In the genomic region with DNA sequence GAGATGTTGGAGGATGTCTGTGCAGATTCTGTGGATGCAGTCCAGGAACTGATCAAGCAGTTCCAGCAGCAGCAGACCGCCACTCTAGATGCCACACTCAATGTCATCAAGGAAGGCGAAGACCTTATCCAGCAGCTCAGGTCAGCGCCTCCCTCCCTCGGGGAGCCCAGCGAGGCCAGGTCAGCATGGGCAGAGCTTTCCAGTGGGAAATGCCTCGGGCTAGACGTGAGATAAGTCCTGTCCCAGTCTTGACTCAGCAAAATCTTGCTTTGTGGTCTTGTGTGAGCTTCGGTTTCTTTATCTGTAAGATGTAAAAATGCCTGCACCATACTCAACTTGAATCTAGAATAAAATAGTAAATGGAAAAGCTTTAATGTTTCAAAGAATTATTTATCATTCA, we compare ENCODE assay signal across 28 cellular contexts.
DNase-seq lines count a peak whose midpoint lies in the region; ATAC-seq and TF ChIP-seq lines count a peak whose summit lies in the region.
"Had no signal": no experiment of that assay in that cellular context is flagged by ENCODE, and none has a peak within 500 bp of the region (broad histone marks: within the 10 kb centered on the region; RNA-seq: fewer than 3 reads in every experiment).

No MANE protein-coding gene starts in this region.

- TF ChIP-seq CTCF in dorsolateral prefrontal cortex (IDR thresholded peaks at IDR 0.05 in 54 of 56, conservative IDR thresholded peaks at IDR 0.05 in 2 of 56; ENCODE audit: low read depth in 1 of 56, partially characterized antibody in 56 of 56) (no peak), body of pancreas (IDR thresholded peaks at IDR 0.05) (no peak)

- H3K27me3 ChIP-seq in dorsolateral prefrontal cortex (no peaks in the 10 kb centered on the region), body of pancreas (no peaks in the 10 kb centered on the region)
- H3K27me3 ChIP-seq: esophagus squamous epithelium, gastrocnemius medialis, sigmoid colon, upper lobe of left lung had no signal

- no peak for ATAC-seq in body of pancreas
- ATAC-seq: A549; activated CD8-positive, alpha-beta memory T cell treated with anti-CD3 and anti-CD28 coated beads, Interleukin-2, amount 10 ng/mL, durations not matched to agents 7 days and 5 days; activated naive CD4-positive, alpha-beta T cell treated with anti-CD3 and anti-CD28 coated beads, Interleukin-2, amount 50 U/mL, for 72 hours; activated T-helper 17 cell treated with anti-CD3 and anti-CD28 coated beads, Interleukin-2, amount 50 U/mL, for 72 hours; effector memory CD8-positive, alpha-beta T cell had no signal

- no peaks in the 10 kb centered on the region for H3K36me3 ChIP-seq in body of pancreas (replicated peaks in 1 of 2; ENCODE audit: insufficient read depth in 1 of 2, low read depth in 2 of 2)
- H3K36me3 ChIP-seq: esophagus squamous epithelium, gastrocnemius medialis, sigmoid colon, upper lobe of left lung had no signal

- TF ChIP-seq POLR2A in body of pancreas (IDR thresholded peaks at IDR 0.05): no peak

- DNase-seq in A172 (ENCODE audit: low spot score): peak; percentile 18
- DNase-seq in NCI-H226: peak; percentile 45
- DNase-seq in dorsolateral prefrontal cortex: no peak
- peak; percentile 84 for DNase-seq in islet precursor cell
- DNase-seq in NCI-H187 (lab: John Stamatoyannopoulos, UW): no peak
- no peak for DNase-seq in HEK293T (ENCODE audit: extremely low spot score)
- DNase-seq in NCI-H146 treated with DMSO at 0.1 percent for 48 hours (lab: John Stamatoyannopoulos, UW; ENCODE audit: unreplicated experiment): no peak
- no peak for DNase-seq in body of pancreas
- DNase-seq: activated CD4-positive, alpha-beta T cell treated with anti-CD3 and anti-CD28 coated beads, Interleukin-2, amount 10 ng/mL, durations not matched to agents 24 days and 14 days; activated CD8-positive, alpha-beta memory T cell treated with anti-CD3 and anti-CD28 coated beads, Interleukin-2, amount 10 ng/mL, durations not matched to agents 7 days and 5 days; DMS153; effector memory CD8-positive, alpha-beta T cell; esophagus squamous epithelium; gastrocnemius medialis; GF-D8; H7; NCI-H1048; NCI-H2029; SHP77; sigmoid colon; stimulated activated CD4-positive, alpha-beta T cell treated with anti-CD3 and anti-CD28 coated beads, Interleukin-15, amount 100 ng/mL, for 24 hours; T-helper 9 cell; WERI-Rb-1 had no signal

- H3K4me3 ChIP-seq in dorsolateral prefrontal cortex: peak overlapping the region in 2 of 59 donors; percentile 9 to 12
- no peak overlapping the region for H3K4me3 ChIP-seq in body of pancreas
- H3K4me3 ChIP-seq: A549, esophagus squamous epithelium, gastrocnemius medialis, lung, sigmoid colon, upper lobe of left lung had no signal

- intact Hi-C loops in dorsolateral prefrontal cortex (cut with DNase I) (no loop called here), body of pancreas (cut with DNase I) (no loop called here)

- H3K27ac ChIP-seq in dorsolateral prefrontal cortex: peak overlapping the region in 47 of 59 donors; percentile 2 to 88 (median 58)
- H3K27ac ChIP-seq in body of pancreas: no peak overlapping the region
- H3K27ac ChIP-seq: A549, upper lobe of left lung, WERI-Rb-1 had no signal

- CTCF ChIA-PET in HEK293T (lab: Yijun Ruan, JAX): no interaction called here

- no peaks in the 10 kb centered on the region for H3K4me1 ChIP-seq in body of pancreas
- H3K4me1 ChIP-seq: A549, esophagus squamous epithelium, upper lobe of left lung had no signal

- WGBS in body of pancreas, 2 donors: 75 to 83% methylated on average over 4 to 8 of the region's 8 CpGs

- no peaks in the 10 kb centered on the region for H3K9me3 ChIP-seq in body of pancreas
- H3K9me3 ChIP-seq: A549, esophagus squamous epithelium, gastrocnemius medialis, sigmoid colon, upper lobe of left lung had no signal

- POLR2A ChIA-PET in HEK293T (lab: Yijun Ruan, JAX): no interaction called here

TF ChIP-seq in HEK293T, 16 proteins besides CTCF, POLR2A, EP300 and RAD21:
- TF ChIP-seq CTBP1 (IDR thresholded peaks at IDR 0.05; ENCODE audit: borderline replicate concordance): no peak
- TF ChIP-seq ELF4 (IDR thresholded peaks at IDR 0.05): no peak
- TF ChIP-seq NFRKB (IDR thresholded peaks at IDR 0.05): no peak
- TF ChIP-seq FOXK2 (IDR thresholded peaks at IDR 0.05): no peak
- TF ChIP-seq BHLHE40 (IDR thresholded peaks at IDR 0.05; ENCODE audit: borderline replicate concordance): no peak
- TF ChIP-seq LEF1 (IDR thresholded peaks at IDR 0.05; ENCODE audit: borderline replicate concordance): no peak
- TF ChIP-seq FOXM1 (IDR thresholded peaks at IDR 0.05; ENCODE audit: borderline replicate concordance): no peak
- no peak for TF ChIP-seq ZNF384 (IDR thresholded peaks at IDR 0.05)
- no peak for TF ChIP-seq HDGF (IDR thresholded peaks at IDR 0.05; ENCODE audit: borderline replicate concordance)
- TF ChIP-seq FOXA1 (IDR thresholded peaks at IDR 0.05): no peak
- TF ChIP-seq SUZ12 (IDR thresholded peaks at IDR 0.05): no peak
- TF ChIP-seq SP1 (IDR thresholded peaks at IDR 0.05): no peak
- TF ChIP-seq, protein P1, sequence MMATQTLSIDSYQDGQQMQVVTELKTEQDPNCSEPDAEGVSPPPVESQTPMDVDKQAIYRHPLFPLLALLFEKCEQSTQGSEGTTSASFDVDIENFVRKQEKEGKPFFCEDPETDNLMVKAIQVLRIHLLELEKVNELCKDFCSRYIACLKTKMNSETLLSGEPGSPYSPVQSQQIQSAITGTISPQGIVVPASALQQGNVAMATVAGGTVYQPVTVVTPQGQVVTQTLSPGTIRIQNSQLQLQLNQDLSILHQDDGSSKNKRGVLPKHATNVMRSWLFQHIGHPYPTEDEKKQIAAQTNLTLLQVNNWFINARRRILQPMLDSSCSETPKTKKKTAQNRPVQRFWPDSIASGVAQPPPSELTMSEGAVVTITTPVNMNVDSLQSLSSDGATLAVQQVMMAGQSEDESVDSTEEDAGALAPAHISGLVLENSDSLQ (IDR thresholded peaks at IDR 0.05): no peak
- TF ChIP-seq ARNT (IDR thresholded peaks at IDR 0.05): no peak

Comparison
In these comparisons a context has a peak if more than half of its experiments do, and no peak if none do; other contexts are left out.
1. DNase-seq: peak in A172 (single experiment), NCI-H226 (single experiment) and islet precursor cell (single experiment); none in dorsolateral prefrontal cortex (0 of 10), NCI-H187 (0 of 2), HEK293T (single experiment), NCI-H146 treated with DMSO at 0.1 percent for 48 hours (single experiment) and body of pancreas (0 of 4).
2. H3K27ac ChIP-seq: peak in dorsolateral prefrontal cortex (47 of 59); none in body of pancreas (0 of 4).